24 cellular contexts compared by ENCODE assay signal in genomic region chr11:22798890-22799289, GRCh38.
"Had no signal": no experiment of that assay in that cellular context is flagged by ENCODE, and none has a peak within 500 bp of the region (broad histone marks: within the 10 kb centered on the region; RNA-seq: fewer than 3 reads in every experiment).

No MANE protein-coding gene starts in this region.

- H3K9me3 Mint-ChIP-seq: activated naive CD4-positive, alpha-beta T cell treated with anti-CD3 and anti-CD28 coated beads, Interleukin-2, amount 50 U/mL, for 72 hours; activated T-cell treated with anti-CD3 and anti-CD28 coated beads, Interleukin-2, amount 50 U/mL, for 72 hours; central memory CD8-positive, alpha-beta T cell; dendritic cell treated with granulocyte-macrophage colony-stimulating factor and Interleukin-4, amounts not matched to agents 40 ng/mL and 50 ng/mL, for 4 days; natural killer cell; neural progenitor cell; stimulated activated naive B cell treated with anti-CD40 and anti-IgM and Interleukin-4, amounts not matched to agents 10 μg/mL and 1 μg/mL and 100 μg/mL, for 72 hours had no signal

- H3K4me1 Mint-ChIP-seq: central memory CD8-positive, alpha-beta T cell; natural killer cell; neural progenitor cell; stimulated activated naive B cell treated with anti-CD40 and anti-IgM and Interleukin-4, amounts not matched to agents 10 μg/mL and 1 μg/mL and 100 μg/mL, for 72 hours had no signal

- H3K4me3 Mint-ChIP-seq: activated T-cell treated with anti-CD3 and anti-CD28 coated beads, Interleukin-2, amount 50 U/mL, for 72 hours; central memory CD8-positive, alpha-beta T cell; dendritic cell treated with granulocyte-macrophage colony-stimulating factor and Interleukin-4, amounts not matched to agents 40 ng/mL and 50 ng/mL, for 4 days; natural killer cell; neural progenitor cell; stimulated activated naive B cell treated with anti-CD40 and anti-IgM and Interleukin-4, amounts not matched to agents 10 μg/mL and 1 μg/mL and 100 μg/mL, for 72 hours had no signal

- ATAC-seq: activated naive CD4-positive, alpha-beta T cell treated with anti-CD3 and anti-CD28 coated beads, Interleukin-2, amount 50 U/mL, for 72 hours; activated T-cell treated with anti-CD3 and anti-CD28 coated beads, Interleukin-2, amount 50 U/mL, for 72 hours; foreskin keratinocyte; heart right ventricle; left lung; natural killer cell; stimulated activated naive B cell treated with anti-CD40 and anti-IgM and Interleukin-4, amounts not matched to agents 10 μg/mL and 1 μg/mL and 100 μg/mL, for 72 hours had no signal

- H3K27me3 Mint-ChIP-seq: dendritic cell treated with granulocyte-macrophage colony-stimulating factor and Interleukin-4, amounts not matched to agents 40 ng/mL and 50 ng/mL, for 4 days; stimulated activated naive B cell treated with anti-CD40 and anti-IgM and Interleukin-4, amounts not matched to agents 10 μg/mL and 1 μg/mL and 100 μg/mL, for 72 hours had no signal

- H3K36me3 Mint-ChIP-seq: activated naive CD4-positive, alpha-beta T cell treated with anti-CD3 and anti-CD28 coated beads, Interleukin-2, amount 50 U/mL, for 72 hours; natural killer cell; neural progenitor cell; stimulated activated naive B cell treated with anti-CD40 and anti-IgM and Interleukin-4, amounts not matched to agents 10 μg/mL and 1 μg/mL and 100 μg/mL, for 72 hours had no signal

- H3K27ac Mint-ChIP-seq: activated naive CD4-positive, alpha-beta T cell treated with anti-CD3 and anti-CD28 coated beads, Interleukin-2, amount 50 U/mL, for 72 hours; activated T-cell treated with anti-CD3 and anti-CD28 coated beads, Interleukin-2, amount 50 U/mL, for 72 hours; dendritic cell treated with granulocyte-macrophage colony-stimulating factor and Interleukin-4, amounts not matched to agents 40 ng/mL and 50 ng/mL, for 4 days; natural killer cell; neural progenitor cell; stimulated activated naive B cell treated with anti-CD40 and anti-IgM and Interleukin-4, amounts not matched to agents 10 μg/mL and 1 μg/mL and 100 μg/mL, for 72 hours had no signal

- DNase-seq: activated CD4-positive, alpha-beta T cell treated with anti-CD3 and anti-CD28 coated beads for 4 hours; activated CD4-positive, alpha-beta T cell treated with anti-CD3 and anti-CD28 coated beads, Interleukin-2, amount 50 U/mL, for 4 hours; activated naive CD4-positive, alpha-beta T cell; activated T-cell treated with anti-CD3 and anti-CD28 coated beads for 4 hours; activated T-cell treated with anti-CD3 and anti-CD28 coated beads, Interleukin-2, amount 50 U/mL, for 72 hours; anterior cingulate cortex; effector CD4-positive, alpha-beta T cell; foreskin keratinocyte; heart right ventricle; left lung; mesendoderm; natural killer cell; occipital lobe; right cardiac atrium; stimulated activated CD4-positive, alpha-beta T cell treated with anti-CD3 and anti-CD28 coated beads, Interleukin-15, amount 100 ng/mL, for 24 hours; stimulated activated CD4-positive, alpha-beta T cell treated with anti-CD3 and anti-CD28 coated beads, Interleukin-2, amount 100 ng/mL, for 24 hours; stimulated activated naive B cell treated with anti-CD40 and anti-IgM and Interleukin-4, amounts not matched to agents 10 μg/mL and 1 μg/mL and 100 μg/mL, for 72 hours; stomach; thyroid gland; upper lobe of left lung had no signal
